ENCODE assay signal across 11 cellular contexts in the genomic region with DNA sequence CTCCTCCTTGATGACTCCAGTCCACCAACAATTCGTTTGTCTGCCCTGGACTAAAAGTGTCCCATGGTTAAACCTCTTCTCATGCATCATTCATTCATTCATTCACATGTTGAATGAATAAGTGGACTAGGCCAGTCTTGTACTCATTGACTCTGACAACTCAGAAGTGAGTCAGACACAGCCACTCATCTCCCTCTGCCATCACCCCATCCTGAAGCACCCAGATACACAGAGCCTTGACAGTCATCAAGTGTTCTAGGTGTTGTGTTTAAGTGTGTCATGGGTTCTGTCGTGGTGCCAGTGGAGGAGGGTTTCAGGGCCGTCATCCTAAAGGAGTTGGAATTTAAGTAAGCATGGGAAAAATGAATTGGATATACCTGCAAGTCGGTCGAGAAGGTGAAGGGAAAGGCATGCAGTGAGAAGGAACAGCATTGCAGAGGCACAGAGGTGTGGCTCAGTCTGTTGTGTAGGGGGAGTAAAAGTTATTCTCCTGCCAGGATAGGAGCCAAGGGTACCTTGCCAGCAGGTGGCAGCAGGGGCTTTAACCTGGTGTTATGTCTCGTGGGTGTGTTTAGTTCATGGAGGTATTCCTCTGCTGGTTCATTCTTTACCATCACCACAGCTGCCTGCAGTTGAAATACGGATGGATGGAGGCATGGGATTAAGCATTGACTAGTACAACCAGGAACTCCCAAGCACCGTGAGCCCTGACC. TPM values are rescaled to one million over a fixed set of nuclear protein-coding genes. Genes with fewer than 3 reads are reported as not detected.
DNase-seq lines count a peak whose midpoint lies in the region; ATAC-seq and TF ChIP-seq lines count a peak whose summit lies in the region.
"Had no signal": no experiment of that assay in that cellular context is flagged by ENCODE, and none has a peak within 500 bp of the region (broad histone marks: within the 10 kb centered on the region; RNA-seq: fewer than 3 reads in every experiment).

No MANE protein-coding gene starts in this region.

- no peaks in the 10 kb centered on the region for H3K4me1 Mint-ChIP-seq in CD8-positive, alpha-beta T cell (ENCODE audit: low read depth)
- no peaks in the 10 kb centered on the region for H3K4me1 Mint-ChIP-seq in activated B cell treated with CpG ODN at 0.5 μM for 24 hours
- H3K4me1 Mint-ChIP-seq: activated naive CD8-positive, alpha-beta T cell treated with anti-CD3 and anti-CD28 coated beads, Interleukin-2, amount 10 ng/mL, durations not matched to agents 7 days and 5 days had no signal

- no peak for TF ChIP-seq POLR2A in esophagus muscularis mucosa (IDR thresholded peaks at IDR 0.05; ENCODE audit: low read depth)

- H3K36me3 Mint-ChIP-seq in CD8-positive, alpha-beta T cell: no peaks in the 10 kb centered on the region
- H3K36me3 Mint-ChIP-seq in activated B cell treated with CpG ODN at 0.5 μM for 24 hours (ENCODE audit: low read depth): no peaks in the 10 kb centered on the region
- H3K36me3 Mint-ChIP-seq: activated naive CD8-positive, alpha-beta T cell treated with anti-CD3 and anti-CD28 coated beads, Interleukin-2, amount 10 ng/mL, durations not matched to agents 7 days and 5 days had no signal

- no peak overlapping the region for H3K27ac Mint-ChIP-seq in CD8-positive, alpha-beta T cell
- H3K27ac Mint-ChIP-seq in activated B cell treated with CpG ODN at 0.5 μM for 24 hours: no peak overlapping the region
- H3K27ac Mint-ChIP-seq: activated naive CD8-positive, alpha-beta T cell treated with anti-CD3 and anti-CD28 coated beads, Interleukin-2, amount 10 ng/mL, durations not matched to agents 7 days and 5 days had no signal

- no peak overlapping the region for H3K4me3 ChIP-seq in CD8-positive, alpha-beta T cell (ENCODE audit: low read depth, low read length)
- H3K4me3 ChIP-seq in esophagus muscularis mucosa: no peak overlapping the region
- H3K4me3 ChIP-seq: dorsolateral prefrontal cortex had no signal

- no peaks in the 10 kb centered on the region for H3K27me3 ChIP-seq in CD8-positive, alpha-beta T cell (ENCODE audit: insufficient read depth, low read length)
- H3K27me3 ChIP-seq in esophagus muscularis mucosa: no peaks in the 10 kb centered on the region

- no peak overlapping the region for H3K4me3 Mint-ChIP-seq in CD8-positive, alpha-beta T cell
- H3K4me3 Mint-ChIP-seq in activated B cell treated with CpG ODN at 0.5 μM for 24 hours: no peak overlapping the region
- H3K4me3 Mint-ChIP-seq: activated naive CD8-positive, alpha-beta T cell treated with anti-CD3 and anti-CD28 coated beads, Interleukin-2, amount 10 ng/mL, durations not matched to agents 7 days and 5 days had no signal

- no peaks in the 10 kb centered on the region for H3K27me3 Mint-ChIP-seq in CD8-positive, alpha-beta T cell (ENCODE audit: low read depth)
- no peaks in the 10 kb centered on the region for H3K27me3 Mint-ChIP-seq in activated B cell treated with CpG ODN at 0.5 μM for 24 hours

- ATAC-seq in CD8-positive, alpha-beta T cell: peak; percentile 49
- ATAC-seq in GM18868 (IDR thresholded peaks at IDR 0.05; ENCODE audit: unreplicated experiment): peak; percentile 46
- ATAC-seq in activated B cell treated with CpG ODN at 0.5 μM for 24 hours (ENCODE audit: low read depth): peak; percentile 45
- no peak for ATAC-seq in GM21723 (IDR thresholded peaks at IDR 0.05; ENCODE audit: unreplicated experiment)
- no peak for ATAC-seq in HG03469 (IDR thresholded peaks at IDR 0.05; ENCODE audit: unreplicated experiment)

- H3K9me3 ChIP-seq in CD8-positive, alpha-beta T cell (ENCODE audit: low read length): no peaks in the 10 kb centered on the region
- H3K9me3 ChIP-seq in esophagus muscularis mucosa: no peaks in the 10 kb centered on the region

- no peak for TF ChIP-seq CTCF in CD8-positive, alpha-beta T cell (IDR thresholded peaks at IDR 0.05)
- TF ChIP-seq CTCF in activated B cell treated with CpG ODN at 0.5 μM for 24 hours (IDR thresholded peaks at IDR 0.05): no peak
- no peak for TF ChIP-seq CTCF in esophagus muscularis mucosa (IDR thresholded peaks at IDR 0.05)

- 64% methylated on average over 8 of the region's 8 CpGs for WGBS in esophagus muscularis mucosa

- DNase-seq in CD8-positive, alpha-beta T cell: peak in 2 of 7 experiments; percentile 22 to 47
- DNase-seq in activated B cell treated with CpG ODN at 0.5 μM for 24 hours (no peak), esophagus muscularis mucosa (ENCODE audit: extremely low spot score) (peak; percentile 14), NCI-H187 treated with DMSO at 0.1 percent for 48 hours (lab: John Stamatoyannopoulos, UW) (no peak)
- DNase-seq: activated naive CD8-positive, alpha-beta T cell treated with anti-CD3 and anti-CD28 coated beads, Interleukin-2, amount 10 ng/mL, durations not matched to agents 7 days and 5 days; DMS79 treated with DMSO at 0.1 percent for 48 hours; dorsolateral prefrontal cortex had no signal

- CTCF ChIA-PET in CD8-positive, alpha-beta T cell (lab: Charles Lee): no interaction called here
- CTCF ChIA-PET in activated B cell treated with CpG ODN at 0.5 μM for 24 hours (lab: Charles Lee): no interaction called here

- H3K27ac ChIP-seq in CD8-positive, alpha-beta T cell (ENCODE audit: low read depth, low read length): no peak overlapping the region
- no peak overlapping the region for H3K27ac ChIP-seq in esophagus muscularis mucosa (replicated peaks in 1 of 4)
- H3K27ac ChIP-seq: dorsolateral prefrontal cortex had no signal

- H3K4me1 ChIP-seq in CD8-positive, alpha-beta T cell (ENCODE audit: insufficient read depth, low read length): no peaks in the 10 kb centered on the region
- H3K4me1 ChIP-seq in esophagus muscularis mucosa: no peaks in the 10 kb centered on the region

- POLR2A ChIA-PET in CD8-positive, alpha-beta T cell (lab: Charles Lee): no interaction called here
- POLR2A ChIA-PET in activated B cell treated with CpG ODN at 0.5 μM for 24 hours (lab: Charles Lee): no interaction called here

- H3K9me3 Mint-ChIP-seq in CD8-positive, alpha-beta T cell: no peaks in the 10 kb centered on the region
- H3K9me3 Mint-ChIP-seq in activated B cell treated with CpG ODN at 0.5 μM for 24 hours: no peaks in the 10 kb centered on the region
- H3K9me3 Mint-ChIP-seq: activated naive CD8-positive, alpha-beta T cell treated with anti-CD3 and anti-CD28 coated beads, Interleukin-2, amount 10 ng/mL, durations not matched to agents 7 days and 5 days had no signal

- TF ChIP-seq EP300 in esophagus muscularis mucosa (IDR thresholded peaks at IDR 0.05): no peak

- intact Hi-C loops in CD8-positive, alpha-beta T cell (cut with DNase I, micrococcal nuclease): loop anchor here in 1 of 2 experiments (5.0 kb wide), 1 partner anchor 231 kb away; no protein-coding TSS in a partner anchor
- intact Hi-C loops in activated B cell treated with CpG ODN at 0.5 μM for 24 hours (cut with micrococcal nuclease) (loop anchor here (1.0 kb wide), 1 partner anchor 231 kb away; no protein-coding TSS in a partner anchor), esophagus muscularis mucosa (cut with DNase I) (no loop called here)

- no peaks in the 10 kb centered on the region for H3K36me3 ChIP-seq in CD8-positive, alpha-beta T cell (ENCODE audit: insufficient read depth, low read length)
- H3K36me3 ChIP-seq in esophagus muscularis mucosa: no peaks in the 10 kb centered on the region

RNA-seq across cellular contexts. Expression of gene MAGED2, which starts 18.3 kb away (rescaled TPM):
- 100 to 1,000 TPM in 1 of 2 experiments, 10 to 100 TPM in 1; 97.8 to 114 TPM for total RNA-seq in CD8-positive, alpha-beta T cell
- total RNA-seq in activated B cell treated with CpG ODN at 0.5 μM for 24 hours (44.0 and 49.4 TPM in 2 replicates), esophagus muscularis mucosa (100 to 1,000 TPM; 132 to 197 (median 169) TPM)

RNA-seq across cellular contexts. Expression of gene ITIH6, which starts 27.8 kb away (rescaled TPM):
- not detected for total RNA-seq in CD8-positive, alpha-beta T cell
- not detected in 2 replicates for total RNA-seq in activated B cell treated with CpG ODN at 0.5 μM for 24 hours
- under 1 TPM in 1 of 4 donors, not detected in 3; under 0.01 TPM for total RNA-seq in esophagus muscularis mucosa
- total RNA-seq: activated naive CD8-positive, alpha-beta T cell treated with anti-CD3 and anti-CD28 coated beads, Interleukin-2, amount 10 ng/mL, durations not matched to agents 7 days and 5 days; dorsolateral prefrontal cortex; H4 had no signal

Comparison
In these comparisons a context has a peak if more than half of its experiments do, and no peak if none do; other contexts are left out.
1. ATAC-seq: peak in CD8-positive, alpha-beta T cell (single experiment), GM18868 (single experiment) and activated B cell treated with CpG ODN at 0.5 μM for 24 hours (single experiment); none in GM21723 (single experiment) and HG03469 (single experiment).